In genomic region chr2:143877056-143877455, GRCh38 we compare ENCODE assay signal across 17 cellular contexts.
"Had no signal": no experiment of that assay in that cellular context is flagged by ENCODE, and none has a peak within 500 bp of the region (broad histone marks: within the 10 kb centered on the region; RNA-seq: fewer than 3 reads in every experiment).

No MANE protein-coding gene starts in this region.

- ATAC-seq: activated CD4-positive, CD25-positive, alpha-beta regulatory T cell treated with anti-CD3 and anti-CD28 coated beads, Interleukin-2, amount 50 U/mL, for 24 hours; right lobe of liver; stimulated activated naive CD8-positive, alpha-beta T cell treated with anti-CD3 and anti-CD28 coated beads, Interleukin-15, amount 100 ng/mL, for 72 hours had no signal

- H3K27me3 Mint-ChIP-seq: activated naive CD8-positive, alpha-beta T cell treated with anti-CD3 and anti-CD28 coated beads, Interleukin-2, amount 10 ng/mL, durations not matched to agents 7 days and 5 days; stimulated activated naive CD8-positive, alpha-beta T cell treated with anti-CD3 and anti-CD28 coated beads, Interleukin-15, amount 100 ng/mL, for 72 hours; type B pancreatic cell had no signal

- H3K4me1 Mint-ChIP-seq: immature natural killer cell had no signal

- H3K4me3 Mint-ChIP-seq: activated naive CD8-positive, alpha-beta T cell treated with anti-CD3 and anti-CD28 coated beads, Interleukin-2, amount 10 ng/mL, durations not matched to agents 7 days and 5 days; activated T-helper 1 cell treated with anti-CD3 and anti-CD28 coated beads, Interleukin-12 subunit alpha, Interleukin-12 subunit beta, Interleukin-2, Interleukin-4 antibody, amounts not matched to agents 30 ng/mL and 10 ng/mL and 1 ng/mL, durations not matched to agents 14 hours and 24 hours and 36 hours; brain; immature natural killer cell; stimulated activated naive CD8-positive, alpha-beta T cell treated with anti-CD3 and anti-CD28 coated beads, Interleukin-15, amount 100 ng/mL, for 72 hours; type B pancreatic cell had no signal

- DNase-seq: activated CD4-positive, alpha-beta T cell treated with anti-CD3 and anti-CD28 coated beads, Interleukin-2, amount 50 U/mL, for 1 hour; activated CD8-positive, alpha-beta memory T cell treated with anti-CD3 and anti-CD28 coated beads for 24 hours; activated naive CD4-positive, alpha-beta T cell; activated naive CD8-positive, alpha-beta T cell treated with anti-CD3 and anti-CD28 coated beads, Interleukin-2, amount 10 ng/mL, durations not matched to agents 7 days and 5 days; central memory CD4-positive, alpha-beta T cell; colonic mucosa; hippocampal formation; immature natural killer cell; mesendoderm; ovary; right lobe of liver; stimulated activated naive CD8-positive, alpha-beta T cell treated with anti-CD3 and anti-CD28 coated beads, Interleukin-15, amount 100 ng/mL, for 72 hours; T-helper 9 cell had no signal

- H3K27ac Mint-ChIP-seq: activated naive CD8-positive, alpha-beta T cell treated with anti-CD3 and anti-CD28 coated beads, Interleukin-2, amount 10 ng/mL, durations not matched to agents 7 days and 5 days; activated T-helper 1 cell treated with anti-CD3 and anti-CD28 coated beads, Interleukin-12 subunit alpha, Interleukin-12 subunit beta, Interleukin-2, Interleukin-4 antibody, amounts not matched to agents 30 ng/mL and 10 ng/mL and 1 ng/mL, durations not matched to agents 14 hours and 24 hours and 36 hours; immature natural killer cell; type B pancreatic cell had no signal

- H3K36me3 Mint-ChIP-seq: activated naive CD8-positive, alpha-beta T cell treated with anti-CD3 and anti-CD28 coated beads, Interleukin-2, amount 10 ng/mL, durations not matched to agents 7 days and 5 days; immature natural killer cell; type B pancreatic cell had no signal
